In the genomic region with DNA sequence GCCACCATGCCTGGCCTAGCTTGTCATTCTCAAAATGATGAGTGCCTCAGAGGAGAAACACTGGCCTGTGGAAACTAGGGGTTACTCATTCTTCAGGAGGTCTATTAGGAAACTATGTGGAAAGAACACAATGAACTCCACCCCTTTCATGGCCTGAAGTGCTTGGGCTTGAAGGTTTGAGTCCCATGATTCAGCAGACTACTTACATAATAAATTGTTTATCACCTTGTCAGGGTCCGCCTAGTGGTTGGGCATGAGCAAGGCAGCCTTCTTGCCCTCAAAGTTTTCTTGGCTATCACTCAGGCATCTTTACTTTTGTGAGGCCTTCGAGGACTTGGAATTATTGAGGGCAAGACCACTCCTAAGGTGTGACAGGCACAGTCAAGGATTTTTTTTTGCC, we compare ENCODE assay signal across 8 cellular contexts.
DNase-seq lines count a peak whose midpoint lies in the region; TF ChIP-seq lines count a peak whose summit lies in the region.

No MANE protein-coding gene starts in this region.

- no peaks in the 10 kb centered on the region for H3K36me3 ChIP-seq in GM23248 (ENCODE audit: low read depth)
- no peaks in the 10 kb centered on the region for H3K36me3 ChIP-seq in MG63
- no peaks in the 10 kb centered on the region for H3K36me3 ChIP-seq in tibial artery

- POLR2A ChIA-PET in GM10248 (lab: Yijun Ruan, JAX): no interaction called here

- H3K4me1 Mint-ChIP-seq in activated T-helper 2 cell treated with anti-CD3 and anti-CD28 coated beads, Interferon-gamma antibody, Interleukin-2, Interleukin-4, amounts not matched to agents 10 μg/mL and 5 μg/mL and 100 μg/mL, durations not matched to agents 14 hours and 24 hours and 36 hours (ENCODE audit: low read depth): no peaks in the 10 kb centered on the region

- H3K27me3 ChIP-seq in GM23248 (replicated peaks; ENCODE audit: insufficient read depth) (no peaks in the 10 kb centered on the region), MG63 (no peaks in the 10 kb centered on the region), tibial artery (no peaks in the 10 kb centered on the region)

- intact Hi-C loops in activated T-helper 2 cell treated with anti-CD3 and anti-CD28 coated beads, Interferon-gamma antibody, Interleukin-2, Interleukin-4, amounts not matched to agents 10 μg/mL and 5 μg/mL and 100 μg/mL, durations not matched to agents 14 hours and 24 hours and 36 hours (cut with micrococcal nuclease): no loop called here
- intact Hi-C loops in tibial artery (cut with DNase I; ENCODE audit: low total_unique reads): no loop called here

- no peaks in the 10 kb centered on the region for H3K36me3 Mint-ChIP-seq in activated T-helper 2 cell treated with anti-CD3 and anti-CD28 coated beads, Interferon-gamma antibody, Interleukin-2, Interleukin-4, amounts not matched to agents 10 μg/mL and 5 μg/mL and 100 μg/mL, durations not matched to agents 14 hours and 24 hours and 36 hours (ENCODE audit: low read depth)

- H3K9ac ChIP-seq in GM23248: no peak overlapping the region

- H3K27ac ChIP-seq in GM23248 (no peak overlapping the region), tibial artery (no peak overlapping the region)

- 63 to 72% methylated on average over 2 of the region's 2 CpGs for WGBS in GM23248 (ENCODE audit: low coverage in 1 of 2, low lambda C conversion rate in 2 of 2, missing lambda C conversion rate in 2 of 2), 2 experiments

- in situ Hi-C loops in GM23248 (cut with MboI): no loop called here

- H3K27me3 Mint-ChIP-seq in activated T-helper 2 cell treated with anti-CD3 and anti-CD28 coated beads, Interferon-gamma antibody, Interleukin-2, Interleukin-4, amounts not matched to agents 10 μg/mL and 5 μg/mL and 100 μg/mL, durations not matched to agents 14 hours and 24 hours and 36 hours (ENCODE audit: low read depth): no peaks in the 10 kb centered on the region

- H3K9me3 Mint-ChIP-seq in activated T-helper 2 cell treated with anti-CD3 and anti-CD28 coated beads, Interferon-gamma antibody, Interleukin-2, Interleukin-4, amounts not matched to agents 10 μg/mL and 5 μg/mL and 100 μg/mL, durations not matched to agents 14 hours and 24 hours and 36 hours: no peaks in the 10 kb centered on the region

- H3K4me2 ChIP-seq in GM23248 (ENCODE audit: unreplicated experiment): no peak overlapping the region

- no peaks in the 10 kb centered on the region for H4K20me1 ChIP-seq in GM23248 (ENCODE audit: insufficient read depth)

- no peak overlapping the region for H3K27ac Mint-ChIP-seq in activated T-helper 2 cell treated with anti-CD3 and anti-CD28 coated beads, Interferon-gamma antibody, Interleukin-2, Interleukin-4, amounts not matched to agents 10 μg/mL and 5 μg/mL and 100 μg/mL, durations not matched to agents 14 hours and 24 hours and 36 hours

- H3K4me1 ChIP-seq in GM23248 (ENCODE audit: insufficient read depth) (no peaks in the 10 kb centered on the region), tibial artery (no peaks in the 10 kb centered on the region)

- no peak for DNase-seq in GM10248 (ENCODE audit: extremely low spot score)
- peak; percentile 38 for DNase-seq in GM23248
- peak; percentile 5 for DNase-seq in MG63
- peak; percentile 6 for DNase-seq in fibroblast of pulmonary artery (ENCODE audit: low read depth)
- DNase-seq in activated T-helper 2 cell treated with anti-CD3 and anti-CD28 coated beads, Interferon-gamma antibody, Interleukin-2, Interleukin-4, amounts not matched to agents 10 μg/mL and 5 μg/mL and 100 μg/mL, durations not matched to agents 14 hours and 24 hours and 36 hours (ENCODE audit: low spot score): no peak
- no peak for DNase-seq in central memory CD4-positive, alpha-beta T cell
- no peak for DNase-seq in tibial artery
- DNase-seq in activated CD8-positive, alpha-beta memory T cell treated with anti-CD3 and anti-CD28 coated beads, Interleukin-2, amount 50 U/mL, for 48 hours: no peak

- no peaks in the 10 kb centered on the region for H3K79me2 ChIP-seq in GM23248 (ENCODE audit: insufficient read depth)

- no peak overlapping the region for H3K4me3 ChIP-seq in GM23248
- no peak overlapping the region for H3K4me3 ChIP-seq in MG63
- H3K4me3 ChIP-seq in fibroblast of pulmonary artery (replicated peaks; ENCODE audit: low read depth, low read length): no peak overlapping the region
- H3K4me3 ChIP-seq in tibial artery: no peak overlapping the region

- H3F3A ChIP-seq in GM23248 (ENCODE audit: insufficient read depth): no peaks in the 10 kb centered on the region

- H2AFZ ChIP-seq in GM23248: no peak overlapping the region

- CTCF ChIA-PET in GM10248 (lab: Yijun Ruan, JAX): interaction anchor here (0.9 to 1.9 kb wide), 5 partner anchors 11 to 26 kb away, joined by 3 to 8 read pairs (median 4); no protein-coding TSS in a partner anchor

- H3K4me3 Mint-ChIP-seq in activated T-helper 2 cell treated with anti-CD3 and anti-CD28 coated beads, Interferon-gamma antibody, Interleukin-2, Interleukin-4, amounts not matched to agents 10 μg/mL and 5 μg/mL and 100 μg/mL, durations not matched to agents 14 hours and 24 hours and 36 hours (ENCODE audit: low read depth): no peak overlapping the region

- TF ChIP-seq CTCF in GM10248 (IDR thresholded peaks at IDR 0.05; ENCODE audit: control extremely low read depth, extremely low read depth, low read depth, missing control alignments) (peak; percentile 21), fibroblast of pulmonary artery (IDR thresholded peaks at IDR 0.05; ENCODE audit: low read length, missing control alignments) (peak; percentile 36), tibial artery (IDR thresholded peaks at IDR 0.05) (no peak)

- no peaks in the 10 kb centered on the region for H3K9me2 ChIP-seq in GM23248 (ENCODE audit: insufficient read depth)

- H3K9me3 ChIP-seq in GM23248 (ENCODE audit: low read depth): no peaks in the 10 kb centered on the region
- H3K9me3 ChIP-seq in MG63: no peaks in the 10 kb centered on the region
- no peaks in the 10 kb centered on the region for H3K9me3 ChIP-seq in tibial artery

Comparison
In these comparisons a context has a peak if more than half of its experiments do, and no peak if none do; other contexts are left out.
1. DNase-seq: peak in GM23248 (single experiment), MG63 (single experiment) and fibroblast of pulmonary artery (single experiment); none in GM10248 (single experiment), activated T-helper 2 cell treated with anti-CD3 and anti-CD28 coated beads, Interferon-gamma antibody, Interleukin-2, Interleukin-4, amounts not matched to agents 10 μg/mL and 5 μg/mL and 100 μg/mL, durations not matched to agents 14 hours and 24 hours and 36 hours (single experiment), central memory CD4-positive, alpha-beta T cell (single experiment), tibial artery (0 of 2) and activated CD8-positive, alpha-beta memory T cell treated with anti-CD3 and anti-CD28 coated beads, Interleukin-2, amount 50 U/mL, for 48 hours (single experiment).
2. CTCF ChIP-seq: peak in GM10248 (single experiment) and fibroblast of pulmonary artery (single experiment); none in tibial artery (0 of 2).